ENCODE assay signal across 1 cellular context in genomic region chr20:50797142-50797541, GRCh38.
TF ChIP-seq lines count a peak whose summit lies in the region.

No MANE protein-coding gene starts in this region.

TF ChIP-seq in A549, 52 proteins besides CTCF, POLR2A, EP300 and RAD21:
- TF ChIP-seq SMC3 (IDR thresholded peaks at IDR 0.05) (no peak), MAFK (IDR thresholded peaks at IDR 0.05; ENCODE audit: partially characterized antibody) (peak; percentile 63)
